Comparison of ENCODE assay signal across 8 cellular contexts in genomic region chr19:7970716-7971448, GRCh38. TPM values are rescaled to one million over a fixed set of nuclear protein-coding genes. Genes with fewer than 3 reads are reported as not detected.
DNase-seq lines count a peak whose midpoint lies in the region; ATAC-seq and TF ChIP-seq lines count a peak whose summit lies in the region.

No MANE protein-coding gene starts in this region.

- no peaks in the 10 kb centered on the region for H3K27me3 ChIP-seq in GM23338 (ENCODE audit: insufficient read depth)
- no peaks in the 10 kb centered on the region for H3K27me3 ChIP-seq in SJSA1 (replicated peaks)

- H3K4me1 Mint-ChIP-seq in GM23338, result peaks cover 23% of the 10 kb centered on the region

- H4K20me1 ChIP-seq in GM23338 (replicated peaks; ENCODE audit: insufficient read depth), result peaks cover 30% of the 10 kb centered on the region; the same call in 1 of the 2 replicates

- peaks cover 15% of the 10 kb centered on the region for H3K4me1 ChIP-seq in GM23338 (ENCODE audit: insufficient read depth)
- H3K4me1 ChIP-seq in SJSA1 (replicated peaks), result no peaks in the 10 kb centered on the region

- peaks cover 70% of the 10 kb centered on the region for H3K36me3 Mint-ChIP-seq in GM23338 (ENCODE audit: low read depth)

- no peaks in the 10 kb centered on the region for H3K9me3 Mint-ChIP-seq in GM23338

- peaks cover 31% of the 10 kb centered on the region for H3K36me3 ChIP-seq in GM23338 (ENCODE audit: insufficient read depth)
- H3K36me3 ChIP-seq in SJSA1, result peaks cover 95% of the 10 kb centered on the region

- DNase-seq in COLO668 (lab: John Stamatoyannopoulos, UW; ENCODE audit: unreplicated experiment) (peak; percentile 51), GM23338 (ENCODE audit: low spot score) (peak; percentile 94), SJSA1 (ENCODE audit: low read depth in 1 of 2, low spot score in 2 of 2) (peak; percentile 21 to 63), erythroblast (lab: John Stamatoyannopoulos, UW) (peak; percentile 42 to 68), occipital lobe (lab: John Stamatoyannopoulos, UW) (peak; percentile 23)

- H3K4me3 ChIP-seq in GM23338, result no peak overlapping the region
- no peak overlapping the region for H3K4me3 ChIP-seq in SJSA1

- ATAC-seq in GM23338 (peak; percentile 86), HG02870 (IDR thresholded peaks at IDR 0.05; ENCODE audit: unreplicated experiment) (no peak), HG03571 (IDR thresholded peaks at IDR 0.05; ENCODE audit: unreplicated experiment) (no peak), GM18868 (IDR thresholded peaks at IDR 0.05; ENCODE audit: unreplicated experiment) (no peak)

- peaks cover 21% of the 10 kb centered on the region for H3K27me3 Mint-ChIP-seq in GM23338 (ENCODE audit: insufficient read depth, low read depth, poor library complexity)

- peak; percentile 95 to 97 for TF ChIP-seq CTCF in GM23338 (conservative IDR thresholded peaks at IDR 0.05; ENCODE audit: low read depth in 2 of 2)

- H3K9me2 ChIP-seq in GM23338 (ENCODE audit: insufficient read depth), result no peaks in the 10 kb centered on the region

- peaks cover 40% of the 10 kb centered on the region for H3F3A ChIP-seq in GM23338 (replicated peaks; ENCODE audit: low read depth)

- H3K27ac ChIP-seq in GM23338 (ENCODE audit: low read depth), result peak overlapping the region; percentile 79
- no peak overlapping the region for H3K27ac ChIP-seq in SJSA1

- no peaks in the 10 kb centered on the region; the same call in 1 of the 2 replicates for H3K79me2 ChIP-seq in GM23338 (replicated peaks; ENCODE audit: insufficient read depth)

- no peak for TF ChIP-seq POLR2A in erythroblast (IDR thresholded peaks at IDR 0.05; ENCODE audit: low read length)

- H3K9me3 ChIP-seq in SJSA1 (replicated peaks), result no peaks in the 10 kb centered on the region

- H3K27ac Mint-ChIP-seq in GM23338, result peak overlapping the region; percentile 88

- H2AFZ ChIP-seq in GM23338, result no peak overlapping the region

- no peak overlapping the region for H3K4me2 ChIP-seq in GM23338

- no peak overlapping the region for H3K4me3 Mint-ChIP-seq in GM23338

TF ChIP-seq in GM23338, 12 proteins besides CTCF, POLR2A, EP300 and RAD21:
- TF ChIP-seq JUNB (IDR thresholded peaks at IDR 0.05; ENCODE audit: unreplicated experiment), result no peak
- no peak for TF ChIP-seq ZNF114 (CRISPR knock-in tag; IDR thresholded peaks at IDR 0.05)
- no peak for TF ChIP-seq ZNF462 (CRISPR knock-in tag; IDR thresholded peaks at IDR 0.05)
- TF ChIP-seq POLR2AphosphoS5 (IDR thresholded peaks at IDR 0.05; ENCODE audit: low read depth), result 0 out of 2 replicates have a peak, but pooled peaks have one; percentile 24

RNA-seq across cellular contexts. Expression of gene TIMM44, which starts 27.4 kb away (rescaled TPM):
- 121 and 125 TPM in 2 replicates for total RNA-seq in GM23338 (2014; rRNA removed; shearing (Covaris generic))
- polyA plus RNA-seq in GM23338 (2016; fragmentation: Nextera tagmentation; extraction: Ambion mirVana), result 128 and 131 TPM in 2 replicates
- total RNA-seq in SJSA1 (2014; rRNA removed; shearing (Covaris generic)), result 49.6 and 65.3 TPM in 2 replicates
- 20.9 TPM for total RNA-seq in occipital lobe

RNA-seq across cellular contexts. Expression of gene ELAVL1, which starts 34.6 kb away (rescaled TPM):
- 118 and 143 TPM in 2 replicates for total RNA-seq in GM23338 (2014; rRNA removed; shearing (Covaris generic))
- polyA plus RNA-seq in GM23338 (2016; fragmentation: Nextera tagmentation; extraction: Ambion mirVana), result 74.1 and 81.6 TPM in 2 replicates
- total RNA-seq in SJSA1 (2014; rRNA removed; shearing (Covaris generic)), result 39.5 and 74.6 TPM in 2 replicates
- 16.2 TPM for total RNA-seq in occipital lobe

RNA-seq across cellular contexts. Expression of gene CTXN1, which starts 44.9 kb away (rescaled TPM):
- total RNA-seq in GM23338 (2014; rRNA removed; shearing (Covaris generic)), result 52.4 and 53.1 TPM in 2 replicates
- polyA plus RNA-seq in GM23338 (2016; fragmentation: Nextera tagmentation; extraction: Ambion mirVana), result 22.3 and 22.5 TPM in 2 replicates
- not detected in 2 replicates for total RNA-seq in SJSA1 (2014; rRNA removed; shearing (Covaris generic))
- 15.4 TPM for total RNA-seq in occipital lobe

RNA-seq across cellular contexts. Expression of gene SNAPC2, which starts 50.7 kb away (rescaled TPM):
- 17.2 and 25.1 TPM in 2 replicates for total RNA-seq in GM23338 (2014; rRNA removed; shearing (Covaris generic))
- polyA plus RNA-seq in GM23338 (2016; fragmentation: Nextera tagmentation; extraction: Ambion mirVana), result 16.4 and 17.1 TPM in 2 replicates
- total RNA-seq in SJSA1 (2014; rRNA removed; shearing (Covaris generic)), result 26.6 and 27.8 TPM in 2 replicates
- 6.2 TPM for total RNA-seq in occipital lobe

RNA-seq across cellular contexts. Expression of gene TGFBR3L, which starts 56.3 kb away (rescaled TPM):
- total RNA-seq in GM23338 (2014; rRNA removed; shearing (Covaris generic)), result 1.7 and 5.6 TPM in 2 replicates
- polyA plus RNA-seq in GM23338 (2016; fragmentation: Nextera tagmentation; extraction: Ambion mirVana), result 6.2 and 7.0 TPM in 2 replicates
- not detected in 2 replicates for total RNA-seq in SJSA1 (2014; rRNA removed; shearing (Covaris generic))
- total RNA-seq in occipital lobe, result not detected

Comparison
In these comparisons a context has a peak if more than half of its experiments do, and no peak if none do; other contexts are left out.
1. DNase-seq: peak in every context shown above with its lines; median percentile 94 in GM23338; 55 in erythroblast; 51 in COLO668; 42 in SJSA1; 23 in occipital lobe.
2. RNA of gene CTXN1, which starts 44.9 kb away (total RNA-seq): 52.4 to 53.1 TPM in GM23338 and 15.4 TPM in occipital lobe (single experiment); not detected in SJSA1; every median in the first group is over 10 times any median in the second.